In genomic region chr1:184881941-184882648, GRCh38 we compare ENCODE assay signal across 9 cellular contexts.
DNase-seq lines count a peak whose midpoint lies in the region; ATAC-seq and TF ChIP-seq lines count a peak whose summit lies in the region.
"Had no signal": no experiment of that assay in that cellular context is flagged by ENCODE, and none has a peak within 500 bp of the region (broad histone marks: within the 10 kb centered on the region; RNA-seq: fewer than 3 reads in every experiment).

No MANE protein-coding gene starts in this region.

- H3K27me3 ChIP-seq in smooth muscle cell (ENCODE audit: low read depth) (no peaks in the 10 kb centered on the region), PC-3 (ENCODE audit: low read length) (no peaks in the 10 kb centered on the region)

- no peaks in the 10 kb centered on the region for H3K36me3 ChIP-seq in smooth muscle cell (ENCODE audit: low read depth)
- H3K36me3 ChIP-seq in PC-3 (ENCODE audit: low read depth, low read length) = no peaks in the 10 kb centered on the region

- H3K9me3 ChIP-seq in smooth muscle cell (replicated peaks; ENCODE audit: low read depth) = no peaks in the 10 kb centered on the region
- H3K9me3 ChIP-seq in PC-3 (ENCODE audit: low read length) = no peaks in the 10 kb centered on the region

- H3K4me1 ChIP-seq in smooth muscle cell (ENCODE audit: low read depth) = peaks cover 9% of the 10 kb centered on the region
- peaks cover 4% of the 10 kb centered on the region for H3K4me1 ChIP-seq in PC-3 (ENCODE audit: insufficient read depth, low read length)

- CTCF ChIA-PET in activated CD4-positive, alpha-beta T cell treated with anti-CD3 and anti-CD28 coated beads for 36 hours (lab: Charles Lee) = interaction anchor here (0.6 to 1.5 kb wide), 5 partner anchors 8 to 954 kb away, joined by 3 to 5 read pairs (median 3); no protein-coding TSS in a partner anchor
- CTCF ChIA-PET in PC-3 (lab: Charles Lee) = no interaction called here

- peaks cover 22% of the 10 kb centered on the region for H3K36me3 Mint-ChIP-seq in activated CD4-positive, alpha-beta T cell treated with anti-CD3 and anti-CD28 coated beads for 36 hours (ENCODE audit: low read depth)
- H3K36me3 Mint-ChIP-seq in brain = no peaks in the 10 kb centered on the region

- DNase-seq in activated CD4-positive, alpha-beta T cell treated with anti-CD3 and anti-CD28 coated beads for 36 hours = peak; percentile 50
- DNase-seq in activated CD4-positive, alpha-beta T cell treated with anti-CD3 and anti-CD28 coated beads, Interleukin-2, amount 50 U/mL, for 4 hours = no peak
- no peak for DNase-seq in smooth muscle cell (lab: John Stamatoyannopoulos, UW; ENCODE audit: unreplicated experiment)
- DNase-seq in PC-3 = no peak
- DNase-seq in GM19238 (ENCODE audit: insufficient read length, low spot score) = no peak
- DNase-seq in ureter (ENCODE audit: low spot score) = no peak
- DNase-seq: NCI-H748 treated with DMSO at 0.1 percent for 48 hours had no signal

- peak overlapping the region; percentile 47 for H3K27ac ChIP-seq in smooth muscle cell (ENCODE audit: low read depth)
- no peak overlapping the region for H3K27ac ChIP-seq in PC-3 (ENCODE audit: low read length)

- peak overlapping the region; percentile 4 for H3K4me2 ChIP-seq in smooth muscle cell
- H3K4me2 ChIP-seq in PC-3 (ENCODE audit: low read length) = no peak overlapping the region

- H4K20me1 ChIP-seq in smooth muscle cell (ENCODE audit: low read depth) (no peaks in the 10 kb centered on the region), PC-3 (ENCODE audit: low read length) (no peaks in the 10 kb centered on the region)

- H3K9me2 ChIP-seq in PC-3 (replicated peaks; ENCODE audit: low read length) = no peaks in the 10 kb centered on the region

- H2AFZ ChIP-seq in smooth muscle cell (ENCODE audit: low read depth) (peak overlapping the region; percentile 41), PC-3 (ENCODE audit: low read length) (no peak overlapping the region)

- H3K79me2 ChIP-seq in smooth muscle cell (ENCODE audit: low read depth) = no peaks in the 10 kb centered on the region
- H3K79me2 ChIP-seq in PC-3 (ENCODE audit: low read length) = no peaks in the 10 kb centered on the region

- peaks cover 7% of the 10 kb centered on the region for H3K27me3 Mint-ChIP-seq in activated CD4-positive, alpha-beta T cell treated with anti-CD3 and anti-CD28 coated beads for 36 hours
- peaks cover 6% of the 10 kb centered on the region for H3K27me3 Mint-ChIP-seq in brain

- peak overlapping the region; percentile 90 for H3K27ac Mint-ChIP-seq in activated CD4-positive, alpha-beta T cell treated with anti-CD3 and anti-CD28 coated beads for 36 hours
- H3K27ac Mint-ChIP-seq in brain = peak overlapping the region in 3 of 5 experiments; percentile 21 to 90 (median 78)

- no peak overlapping the region for H3K4me3 ChIP-seq in smooth muscle cell
- H3K4me3 ChIP-seq in PC-3 (ENCODE audit: low read length) = no peak overlapping the region

- no TSS peak for BruUV-seq in PC-3 (replicated peaks; lab: Mats Ljungman, UMichigan)

- H3K4me1 Mint-ChIP-seq in activated CD4-positive, alpha-beta T cell treated with anti-CD3 and anti-CD28 coated beads for 36 hours = peaks cover 27% of the 10 kb centered on the region
- H3K4me1 Mint-ChIP-seq in brain = peaks cover 30% of the 10 kb centered on the region

- intact Hi-C loops in activated CD4-positive, alpha-beta T cell treated with anti-CD3 and anti-CD28 coated beads for 36 hours (cut with DNase I, micrococcal nuclease) = loop anchor here (1.0 to 10.0 kb wide), 12 partner anchors 8 to 1407 kb away; partner anchors contain the start of genes EDEM3 (in 1 of the 2), SMG7 (in 1 of the 2), SWT1 (in 1 of the 2) and TRMT1L (in 1 of the 2)
- intact Hi-C loops in PC-3 (cut with micrococcal nuclease) = no loop called here

- POLR2A ChIA-PET in activated CD4-positive, alpha-beta T cell treated with anti-CD3 and anti-CD28 coated beads for 36 hours (lab: Charles Lee) = interaction anchor here (1.0 to 2.2 kb wide), 6 partner anchors 8 to 127 kb away, joined by 3 to 22 read pairs (median 5); partner anchors contain the start of genes EDEM3 and NIBAN1
- POLR2A ChIA-PET in PC-3 (lab: Charles Lee; ENCODE audit: unreplicated experiment) = no interaction called here

- 60% methylated on average over 6 of the region's 6 CpGs for WGBS in smooth muscle cell (ENCODE audit: low lambda C conversion rate)

- H3F3A ChIP-seq in smooth muscle cell (ENCODE audit: low read depth) (no peaks in the 10 kb centered on the region), PC-3 (ENCODE audit: low read length, unreplicated experiment) (no peaks in the 10 kb centered on the region)

- H3K4me3 Mint-ChIP-seq in activated CD4-positive, alpha-beta T cell treated with anti-CD3 and anti-CD28 coated beads for 36 hours = peak overlapping the region; percentile 5
- peak overlapping the region in 1 of 5 experiments; percentile 52 for H3K4me3 Mint-ChIP-seq in brain

- H3K9me3 Mint-ChIP-seq in activated CD4-positive, alpha-beta T cell treated with anti-CD3 and anti-CD28 coated beads for 36 hours (ENCODE audit: low read depth) = no peaks in the 10 kb centered on the region
- H3K9me3 Mint-ChIP-seq in brain = no peaks in the 10 kb centered on the region

- ATAC-seq in activated CD4-positive, alpha-beta T cell treated with anti-CD3 and anti-CD28 coated beads for 36 hours = peak; percentile 79
- ATAC-seq in HG03354 (IDR thresholded peaks at IDR 0.05; ENCODE audit: poor library complexity, severe bottlenecking, unreplicated experiment) (peak; percentile 51), PC-3 (no peak)

- TF ChIP-seq CTCF in brain (conservative IDR thresholded peaks at IDR 0.05) (no peak), smooth muscle cell (IDR thresholded peaks at IDR 0.05; ENCODE audit: borderline replicate concordance, insufficient read depth, poor library complexity, severe bottlenecking) (no peak), PC-3 (conservative IDR thresholded peaks at IDR 0.05; ENCODE audit: low read depth, low read length) (no peak)

- H3K9ac ChIP-seq in smooth muscle cell (ENCODE audit: low read depth) = no peak overlapping the region
- no peak overlapping the region for H3K9ac ChIP-seq in PC-3 (ENCODE audit: low read length)
